In genomic region chr10:80523776-80524175, GRCh38 we compare ENCODE assay signal across 12 cellular contexts. TPM values are rescaled to one million over a fixed set of nuclear protein-coding genes. Genes with fewer than 3 reads are reported as not detected.
DNase-seq lines count a peak whose midpoint lies in the region; ATAC-seq, FAIRE-seq and TF ChIP-seq lines count a peak whose summit lies in the region.
"Had no signal": no experiment of that assay in that cellular context is flagged by ENCODE, and none has a peak within 500 bp of the region (broad histone marks: within the 10 kb centered on the region; RNA-seq: fewer than 3 reads in every experiment).

No MANE protein-coding gene starts in this region.

- CTCF ChIA-PET in activated naive CD4-positive, alpha-beta T cell treated with anti-CD3 and anti-CD28 coated beads, Interleukin-2, amount 10 ng/mL, durations not matched to agents 7 days and 5 days (lab: Charles Lee) = no interaction called here
- CTCF ChIA-PET in WTC11 (lab: Charles Lee) = interaction anchor here (1.0 to 1.5 kb wide), 2 partner anchors 18 to 79 kb away, joined by 3 to 7 read pairs; no protein-coding TSS in a partner anchor

- ATAC-seq in WTC11 = no peak
- ATAC-seq in stimulated activated naive CD8-positive, alpha-beta T cell treated with anti-CD3 and anti-CD28 coated beads, Interleukin-15, amount 100 ng/mL, for 72 hours = no peak
- no peak for ATAC-seq in GM21390 (IDR thresholded peaks at IDR 0.05; ENCODE audit: unreplicated experiment)

- no peaks in the 10 kb centered on the region for H3K27me3 Mint-ChIP-seq in activated naive CD4-positive, alpha-beta T cell treated with anti-CD3 and anti-CD28 coated beads, Interleukin-2, amount 10 ng/mL, durations not matched to agents 7 days and 5 days
- H3K27me3 Mint-ChIP-seq in WTC11 (ENCODE audit: low read depth) = no peaks in the 10 kb centered on the region
- peaks cover 2 to 15% (median 7%) of the 10 kb centered on the region in 3 donors for H3K27me3 Mint-ChIP-seq in immature natural killer cell (ENCODE audit: low read depth in 3 of 3)
- H3K27me3 Mint-ChIP-seq in stimulated activated naive CD8-positive, alpha-beta T cell treated with anti-CD3 and anti-CD28 coated beads, Interleukin-15, amount 100 ng/mL, for 72 hours = no peaks in the 10 kb centered on the region

- DNase-seq in activated naive CD4-positive, alpha-beta T cell treated with anti-CD3 and anti-CD28 coated beads, Interleukin-2, amount 10 ng/mL, durations not matched to agents 7 days and 5 days = no peak
- no peak for DNase-seq in activated naive CD4-positive, alpha-beta T cell treated with Interleukin-2 at 50 U/mL for 16 hours
- DNase-seq in WTC11 (ENCODE audit: low spot score) (no peak), immature natural killer cell (no peak), GM19239 (ENCODE audit: insufficient read length, low spot score) (no peak), GM19238 (ENCODE audit: insufficient read length, low spot score) (no peak)
- no peak for DNase-seq in stimulated activated naive CD8-positive, alpha-beta T cell treated with anti-CD3 and anti-CD28 coated beads, Interleukin-15, amount 100 ng/mL, for 72 hours
- DNase-seq: MG63; stimulated activated CD8-positive, alpha-beta memory T cell treated with anti-CD3 and anti-CD28 coated beads, Interleukin-4, amount 100 ng/mL, for 48 hours had no signal

- peak overlapping the region; percentile 84 for H3K27ac Mint-ChIP-seq in activated naive CD4-positive, alpha-beta T cell treated with anti-CD3 and anti-CD28 coated beads, Interleukin-2, amount 10 ng/mL, durations not matched to agents 7 days and 5 days
- H3K27ac Mint-ChIP-seq in WTC11 = peak overlapping the region; percentile 53; the same call in 1 of the 2 replicates
- peak overlapping the region; percentile 40 to 81 (median 77) for H3K27ac Mint-ChIP-seq in immature natural killer cell
- peak overlapping the region; percentile 43 to 66 for H3K27ac Mint-ChIP-seq in stimulated activated naive CD8-positive, alpha-beta T cell treated with anti-CD3 and anti-CD28 coated beads, Interleukin-15, amount 100 ng/mL, for 72 hours

- H3K4me3 Mint-ChIP-seq in activated naive CD4-positive, alpha-beta T cell treated with anti-CD3 and anti-CD28 coated beads, Interleukin-2, amount 10 ng/mL, durations not matched to agents 7 days and 5 days = peak overlapping the region; percentile 24
- H3K4me3 Mint-ChIP-seq in WTC11 (no peak overlapping the region), immature natural killer cell (peak overlapping the region in 1 of 5 donors; percentile 32)
- H3K4me3 Mint-ChIP-seq in stimulated activated naive CD8-positive, alpha-beta T cell treated with anti-CD3 and anti-CD28 coated beads, Interleukin-15, amount 100 ng/mL, for 72 hours = peak overlapping the region in 1 of 2 donors; percentile 12

- TF ChIP-seq CTCF in WTC11 (IDR thresholded peaks at IDR 0.05) = no peak

- peaks cover 82% of the 10 kb centered on the region for H3K4me1 Mint-ChIP-seq in activated naive CD4-positive, alpha-beta T cell treated with anti-CD3 and anti-CD28 coated beads, Interleukin-2, amount 10 ng/mL, durations not matched to agents 7 days and 5 days
- H3K4me1 Mint-ChIP-seq in WTC11 (peaks cover 16% of the 10 kb centered on the region), immature natural killer cell (peaks cover 65 to 69% of the 10 kb centered on the region in 2 donors)
- peaks cover 89% of the 10 kb centered on the region for H3K4me1 Mint-ChIP-seq in stimulated activated naive CD8-positive, alpha-beta T cell treated with anti-CD3 and anti-CD28 coated beads, Interleukin-15, amount 100 ng/mL, for 72 hours

- no peaks in the 10 kb centered on the region for H3K9me3 Mint-ChIP-seq in activated naive CD4-positive, alpha-beta T cell treated with anti-CD3 and anti-CD28 coated beads, Interleukin-2, amount 10 ng/mL, durations not matched to agents 7 days and 5 days
- H3K9me3 Mint-ChIP-seq in WTC11 (no peaks in the 10 kb centered on the region), immature natural killer cell (no peaks in the 10 kb centered on the region)
- no peaks in the 10 kb centered on the region for H3K9me3 Mint-ChIP-seq in stimulated activated naive CD8-positive, alpha-beta T cell treated with anti-CD3 and anti-CD28 coated beads, Interleukin-15, amount 100 ng/mL, for 72 hours

- peaks cover 55% of the 10 kb centered on the region for H3K36me3 Mint-ChIP-seq in activated naive CD4-positive, alpha-beta T cell treated with anti-CD3 and anti-CD28 coated beads, Interleukin-2, amount 10 ng/mL, durations not matched to agents 7 days and 5 days
- H3K36me3 Mint-ChIP-seq in WTC11 = peaks cover 10% of the 10 kb centered on the region
- H3K36me3 Mint-ChIP-seq in immature natural killer cell = peaks cover 2 to 11% (median 2%) of the 10 kb centered on the region in 3 donors

- no peak for FAIRE-seq in GM19239 (lab: Jason Lieb, UNC)

- POLR2A ChIA-PET in WTC11 (lab: Charles Lee) = no interaction called here

TF ChIP-seq in WTC11, 78 proteins besides CTCF, POLR2A, EP300 and RAD21:
- TF ChIP-seq ZNF281 (CRISPR knock-in tag; IDR thresholded peaks at IDR 0.05) (no peak), E2F1 (CRISPR knock-in tag; IDR thresholded peaks at IDR 0.05) (no peak), ZNF232 (CRISPR knock-in tag; IDR thresholded peaks at IDR 0.05) (no peak), GABPB1 (CRISPR knock-in tag; IDR thresholded peaks at IDR 0.05) (no peak), CREB1 (CRISPR knock-in tag; IDR thresholded peaks at IDR 0.05) (no peak), TEAD1 (CRISPR knock-in tag; IDR thresholded peaks at IDR 0.05) (no peak)
- TF ChIP-seq, protein P1, sequence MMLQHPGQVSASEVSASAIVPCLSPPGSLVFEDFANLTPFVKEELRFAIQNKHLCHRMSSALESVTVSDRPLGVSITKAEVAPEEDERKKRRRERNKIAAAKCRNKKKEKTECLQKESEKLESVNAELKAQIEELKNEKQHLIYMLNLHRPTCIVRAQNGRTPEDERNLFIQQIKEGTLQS (CRISPR knock-in tag; conservative IDR thresholded peaks at IDR 0.05) = no peak
- TF ChIP-seq, protein P2, sequence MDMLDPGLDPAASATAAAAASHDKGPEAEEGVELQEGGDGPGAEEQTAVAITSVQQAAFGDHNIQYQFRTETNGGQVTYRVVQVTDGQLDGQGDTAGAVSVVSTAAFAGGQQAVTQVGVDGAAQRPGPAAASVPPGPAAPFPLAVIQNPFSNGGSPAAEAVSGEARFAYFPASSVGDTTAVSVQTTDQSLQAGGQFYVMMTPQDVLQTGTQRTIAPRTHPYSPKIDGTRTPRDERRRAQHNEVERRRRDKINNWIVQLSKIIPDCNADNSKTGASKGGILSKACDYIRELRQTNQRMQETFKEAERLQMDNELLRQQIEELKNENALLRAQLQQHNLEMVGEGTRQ (CRISPR knock-in tag; IDR thresholded peaks at IDR 0.05) = no peak

RNA-seq across cellular contexts. Expression of gene SH2D4B, which starts 13.9 kb away (rescaled TPM):
- 0.04 to 0.09 TPM in 2 of 3 replicates, not detected in the other for total RNA-seq in WTC11 (2021)
- not detected for polyA plus RNA-seq in immature natural killer cell
- total RNA-seq: H4 had no signal
- polyA plus RNA-seq: urinary bladder had no signal
